10 cellular contexts compared by ENCODE assay signal in genomic region chr1:156640842-156641706, GRCh38. TPM values are rescaled to one million over a fixed set of nuclear protein-coding genes. Genes with fewer than 3 reads are reported as not detected.
A peak's percentile ranks its signal among the peaks of the same experiment; 100 is the strongest.
DNase-seq lines count a peak whose midpoint lies in the region; ATAC-seq and TF ChIP-seq lines count a peak whose summit lies in the region.
"Had no signal": no experiment of that assay in that cellular context is flagged by ENCODE, and none has a peak within 500 bp of the region (broad histone marks: within the 10 kb centered on the region; RNA-seq: fewer than 3 reads in every experiment).

No MANE protein-coding gene starts in this region.

- no peak overlapping the region for H3K27ac ChIP-seq in effector memory CD4-positive, alpha-beta T cell (ENCODE audit: insufficient read depth, low read length, poor library complexity, severe bottlenecking)
- H3K27ac ChIP-seq: left lung had no signal

- H3K27ac Mint-ChIP-seq in stimulated activated naive CD8-positive, alpha-beta T cell treated with anti-CD3 and anti-CD28 coated beads, Interleukin-15, Interleukin-2, amounts not matched to agents 100 ng/mL and 50 ng/mL, for 24 hours, result no peak overlapping the region
- H3K27ac Mint-ChIP-seq in nephron, result peak overlapping the region in 1 of 3 experiments; percentile 77

- peaks cover 80% of the 10 kb centered on the region for H3K27me3 Mint-ChIP-seq in stimulated activated naive CD8-positive, alpha-beta T cell treated with anti-CD3 and anti-CD28 coated beads, Interleukin-15, Interleukin-2, amounts not matched to agents 100 ng/mL and 50 ng/mL, for 24 hours
- peaks cover 86% of the 10 kb centered on the region for H3K27me3 Mint-ChIP-seq in nephron (ENCODE audit: low read depth)

- TF ChIP-seq CTCF in nephron (IDR thresholded peaks at IDR 0.05; ENCODE audit: unreplicated experiment in 3 of 3) (no peak), foreskin fibroblast (IDR thresholded peaks at IDR 0.05; ENCODE audit: low read depth, low read length) (no peak)

- H3K36me3 Mint-ChIP-seq in stimulated activated naive CD8-positive, alpha-beta T cell treated with anti-CD3 and anti-CD28 coated beads, Interleukin-15, Interleukin-2, amounts not matched to agents 100 ng/mL and 50 ng/mL, for 24 hours (ENCODE audit: low read depth), result no peaks in the 10 kb centered on the region
- no peaks in the 10 kb centered on the region for H3K36me3 Mint-ChIP-seq in nephron (ENCODE audit: low read depth)

- H3K27me3 ChIP-seq in effector memory CD4-positive, alpha-beta T cell (replicated peaks; ENCODE audit: control insufficient read depth, insufficient read depth, low read length, poor library complexity, severe bottlenecking), result peaks cover 53% of the 10 kb centered on the region

- H3K9me3 ChIP-seq in effector memory CD4-positive, alpha-beta T cell (ENCODE audit: control insufficient read depth, low read length), result no peaks in the 10 kb centered on the region
- H3K9me3 ChIP-seq: left lung had no signal

- peaks cover 21% of the 10 kb centered on the region for H3K4me1 ChIP-seq in effector memory CD4-positive, alpha-beta T cell (ENCODE audit: control insufficient read depth, insufficient read depth, low read length, poor library complexity, severe bottlenecking)

- no peak for DNase-seq in stimulated activated naive CD8-positive, alpha-beta T cell treated with anti-CD3 and anti-CD28 coated beads, Interleukin-15, Interleukin-2, amounts not matched to agents 100 U/mL and 50 U/mL, for 24 hours
- no peak for DNase-seq in effector memory CD4-positive, alpha-beta T cell
- DNase-seq in foreskin fibroblast, result no peak
- DNase-seq in DMS153 (lab: John Stamatoyannopoulos, UW), result no peak
- DNase-seq in SK-N-DZ (ENCODE audit: low spot score), result no peak
- DNase-seq: left lung; stimulated activated CD4-positive, alpha-beta T cell treated with anti-CD3 and anti-CD28 coated beads, Interleukin-12 subunit alpha, Interleukin-12 subunit beta, amount 100 ng/mL, for 4 hours had no signal

- no peak for ATAC-seq in stimulated activated naive CD8-positive, alpha-beta T cell treated with anti-CD3 and anti-CD28 coated beads, Interleukin-15, Interleukin-2, amounts not matched to agents 100 U/mL and 50 U/mL, for 24 hours
- no peak for ATAC-seq in GM19397 (IDR thresholded peaks at IDR 0.05; ENCODE audit: unreplicated experiment)

- no peaks in the 10 kb centered on the region for H3K9me3 Mint-ChIP-seq in stimulated activated naive CD8-positive, alpha-beta T cell treated with anti-CD3 and anti-CD28 coated beads, Interleukin-15, Interleukin-2, amounts not matched to agents 100 ng/mL and 50 ng/mL, for 24 hours
- H3K9me3 Mint-ChIP-seq in nephron, result no peaks in the 10 kb centered on the region

- H3K4me1 Mint-ChIP-seq in stimulated activated naive CD8-positive, alpha-beta T cell treated with anti-CD3 and anti-CD28 coated beads, Interleukin-15, Interleukin-2, amounts not matched to agents 100 ng/mL and 50 ng/mL, for 24 hours (ENCODE audit: low read depth), result peaks cover 25% of the 10 kb centered on the region
- H3K4me1 Mint-ChIP-seq in nephron, result peaks cover 29% of the 10 kb centered on the region

- no peaks in the 10 kb centered on the region for H3K36me3 ChIP-seq in effector memory CD4-positive, alpha-beta T cell (ENCODE audit: control insufficient read depth, insufficient read depth, low read length)
- H3K36me3 ChIP-seq: left lung had no signal

- H3K4me3 Mint-ChIP-seq in stimulated activated naive CD8-positive, alpha-beta T cell treated with anti-CD3 and anti-CD28 coated beads, Interleukin-15, Interleukin-2, amounts not matched to agents 100 ng/mL and 50 ng/mL, for 24 hours, result peak overlapping the region; percentile 47
- H3K4me3 Mint-ChIP-seq in nephron, result peak overlapping the region; percentile 64 to 84 (median 65)

- peak overlapping the region; percentile 35 for H3K4me3 ChIP-seq in effector memory CD4-positive, alpha-beta T cell (ENCODE audit: insufficient read depth, low read depth, low read length, poor library complexity, severe bottlenecking)
- no peak overlapping the region for H3K4me3 ChIP-seq in foreskin fibroblast (ENCODE audit: low read depth in 1 of 2, low read length in 2 of 2)
- H3K4me3 ChIP-seq: left lung had no signal

RNA-seq across cellular contexts. Expression of gene BCAN, which starts 0.8 kb away (rescaled TPM):
- polyA plus RNA-seq in SK-N-DZ (2014; cell fraction: cytosol; rRNA removed), result 0.50 TPM in 1 of 2 replicates, not detected in the other
- not detected in 2 replicates for polyA plus RNA-seq in SK-N-DZ (2014; cell fraction: nucleus; rRNA removed)

RNA-seq across cellular contexts. Expression of gene HAPLN2, which starts 21.9 kb away (rescaled TPM):
- not detected in 2 replicates for polyA plus RNA-seq in SK-N-DZ (2014; cell fraction: cytosol; rRNA removed)
- polyA plus RNA-seq in SK-N-DZ (2014; cell fraction: nucleus; rRNA removed), result 1.5 and 2.5 TPM in 2 replicates

RNA-seq across cellular contexts. Expression of gene NES, which starts 36.1 kb away (rescaled TPM):
- polyA plus RNA-seq in SK-N-DZ (2014; cell fraction: cytosol; rRNA removed), result 14.8 and 34.1 TPM in 2 replicates
- polyA plus RNA-seq in SK-N-DZ (2014; cell fraction: nucleus; rRNA removed), result 38.7 and 46.8 TPM in 2 replicates

RNA-seq across cellular contexts. Expression of gene GPATCH4, which starts 39.8 kb away (rescaled TPM):
- polyA plus RNA-seq in SK-N-DZ (2014; cell fraction: cytosol; rRNA removed), result 23.0 and 26.2 TPM in 2 replicates
- 37.6 and 44.8 TPM in 2 replicates for polyA plus RNA-seq in SK-N-DZ (2014; cell fraction: nucleus; rRNA removed)

RNA-seq across cellular contexts. Expression of gene NAXE, which starts 49.5 kb away (rescaled TPM):
- polyA plus RNA-seq in SK-N-DZ (2014; cell fraction: cytosol; rRNA removed), result 86.4 and 99.9 TPM in 2 replicates
- 46.6 and 66.0 TPM in 2 replicates for polyA plus RNA-seq in SK-N-DZ (2014; cell fraction: nucleus; rRNA removed)
